ENCODE assay signal across 8 cellular contexts in genomic region chr7:152760384-152761115, GRCh38. TPM values are rescaled to one million over a fixed set of nuclear protein-coding genes. Genes with fewer than 3 reads are reported as not detected.
DNase-seq lines count a peak whose midpoint lies in the region; ATAC-seq lines count a peak whose summit lies in the region.

No MANE protein-coding gene starts in this region.

- H3K9me3 ChIP-seq in HUES6 (ENCODE audit: control insufficient read depth, insufficient read depth, low read depth, low read length) (no peaks in the 10 kb centered on the region), iPS-15b (ENCODE audit: control insufficient read depth, insufficient read depth, low read length) (no peaks in the 10 kb centered on the region), subcutaneous abdominal adipose tissue (ENCODE audit: control insufficient read depth in 5 of 5, low read length in 5 of 5) (peaks cover 0 to 4% (median 3%) of the 10 kb centered on the region in 5 donors)

- H3K27me3 Mint-ChIP-seq in activated T-helper 17 cell treated with anti-CD3 and anti-CD28 coated beads, Interleukin-2, amount 50 U/mL, for 72 hours: no peaks in the 10 kb centered on the region

- peaks cover 11% of the 10 kb centered on the region for H3K4me1 Mint-ChIP-seq in activated T-helper 17 cell treated with anti-CD3 and anti-CD28 coated beads, Interleukin-2, amount 50 U/mL, for 72 hours

- no peaks in the 10 kb centered on the region for H3K36me3 Mint-ChIP-seq in activated T-helper 17 cell treated with anti-CD3 and anti-CD28 coated beads, Interleukin-2, amount 50 U/mL, for 72 hours (ENCODE audit: low read depth)

- no peaks in the 10 kb centered on the region for H3K9me3 Mint-ChIP-seq in activated T-helper 17 cell treated with anti-CD3 and anti-CD28 coated beads, Interleukin-2, amount 50 U/mL, for 72 hours

- peaks cover 14% of the 10 kb centered on the region for H3K4me1 ChIP-seq in HUES6 (ENCODE audit: control insufficient read depth, insufficient read depth, low read length)
- H3K4me1 ChIP-seq in iPS-15b (ENCODE audit: control insufficient read depth, insufficient read depth, low read length): peaks cover 10% of the 10 kb centered on the region
- H3K4me1 ChIP-seq in subcutaneous abdominal adipose tissue (ENCODE audit: control insufficient read depth in 5 of 5, insufficient read depth in 5 of 5, low read length in 5 of 5): peaks cover 6 to 21% (median 14%) of the 10 kb centered on the region in 5 donors

- H3K27me3 ChIP-seq in HUES6 (ENCODE audit: control insufficient read depth, insufficient read depth, low read length) (no peaks in the 10 kb centered on the region), iPS-15b (ENCODE audit: control insufficient read depth, insufficient read depth, low read length) (no peaks in the 10 kb centered on the region), subcutaneous abdominal adipose tissue (ENCODE audit: control insufficient read depth in 5 of 5, insufficient read depth in 4 of 5, low read length in 5 of 5) (no peaks in the 10 kb centered on the region)

- H3K9ac ChIP-seq in HUES6 (ENCODE audit: low read length) (peak overlapping the region; percentile 97), iPS-15b (ENCODE audit: low read depth, low read length) (peak overlapping the region; percentile 87), subcutaneous abdominal adipose tissue (ENCODE audit: low read length in 5 of 5) (peak overlapping the region; percentile 73 to 87 (median 83))

- peak overlapping the region; percentile 88 for H3K27ac Mint-ChIP-seq in activated T-helper 17 cell treated with anti-CD3 and anti-CD28 coated beads, Interleukin-2, amount 50 U/mL, for 72 hours

- peak overlapping the region; percentile 64 for H3K4me3 ChIP-seq in GM08714 (ENCODE audit: low read length)
- H3K4me3 ChIP-seq in HUES6 (ENCODE audit: low read depth, low read length): peak overlapping the region; percentile 83
- peak overlapping the region; percentile 99 for H3K4me3 ChIP-seq in iPS-15b (ENCODE audit: low read depth, low read length)
- peak overlapping the region; percentile 61 to 86 (median 82) for H3K4me3 ChIP-seq in subcutaneous abdominal adipose tissue (ENCODE audit: low read depth in 1 of 5, low read length in 5 of 5)

- H3K36me3 ChIP-seq in HUES6 (ENCODE audit: control insufficient read depth, insufficient read depth, low read length): no peaks in the 10 kb centered on the region
- no peaks in the 10 kb centered on the region for H3K36me3 ChIP-seq in iPS-15b (ENCODE audit: control insufficient read depth, insufficient read depth, low read length)
- H3K36me3 ChIP-seq in subcutaneous abdominal adipose tissue (ENCODE audit: control insufficient read depth in 5 of 5, insufficient read depth in 5 of 5, low read length in 5 of 5): no peaks in the 10 kb centered on the region

- ATAC-seq in activated T-helper 17 cell treated with anti-CD3 and anti-CD28 coated beads, Interleukin-2, amount 50 U/mL, for 72 hours (replicated peaks): no peak
- ATAC-seq in GM18867 (IDR thresholded peaks at IDR 0.05; ENCODE audit: unreplicated experiment): no peak

- H3K4me3 Mint-ChIP-seq in activated T-helper 17 cell treated with anti-CD3 and anti-CD28 coated beads, Interleukin-2, amount 50 U/mL, for 72 hours: peak overlapping the region; percentile 88

- DNase-seq in SKM-1 treated with dmso at 0.1 percent for 144 hours (lab: John Stamatoyannopoulos, UW; ENCODE audit: unreplicated experiment) (no peak), NCI-H1048 (lab: John Stamatoyannopoulos, UW) (no peak)

- no peak overlapping the region; the same call in 1 of the 2 replicates for H3K27ac ChIP-seq in HUES6 (ENCODE audit: low read depth, low read length)
- peak overlapping the region; percentile 77 for H3K27ac ChIP-seq in subcutaneous abdominal adipose tissue (ENCODE audit: low read depth, low read length)

RNA-seq across cellular contexts. Expression of gene ACTR3B, which starts 1.0 kb away (rescaled TPM):
- 1 to 10 TPM; 8.3 to 8.9 TPM for total RNA-seq in activated T-helper 17 cell treated with anti-CD3 and anti-CD28 coated beads, Interleukin-2, amount 50 U/mL, for 72 hours
